ENCODE assay signal across 8 cellular contexts in genomic region chr22:31343235-31344191, GRCh38. TPM values are rescaled to one million over a fixed set of nuclear protein-coding genes. Genes with fewer than 3 reads are reported as not detected.
A peak's percentile ranks its signal among the peaks of the same experiment; 100 is the strongest.
DNase-seq lines count a peak whose midpoint lies in the region; ATAC-seq and TF ChIP-seq lines count a peak whose summit lies in the region.

No MANE protein-coding gene starts in this region.

- H3K9me3 Mint-ChIP-seq in WTC11 = no peaks in the 10 kb centered on the region

- no peaks in the 10 kb centered on the region for H3K36me3 ChIP-seq in neural cell (ENCODE audit: insufficient read depth, low read length)

- H4K20me1 ChIP-seq in neural cell (ENCODE audit: insufficient read depth) = no peaks in the 10 kb centered on the region

- H3K9me3 ChIP-seq in neural cell (ENCODE audit: low read length) = no peaks in the 10 kb centered on the region

- peak overlapping the region; percentile 72 for H3K9ac ChIP-seq in neural cell (ENCODE audit: low read length)

- CTCF ChIA-PET in WTC11 (lab: Charles Lee) = interaction anchor here (0.7 to 1.4 kb wide), 2 partner anchors 30 kb away, joined by 4 read pairs; no protein-coding TSS in a partner anchor

- POLR2A ChIA-PET in WTC11 (lab: Charles Lee) = interaction anchor here (0.5 to 2.1 kb wide), 4 partner anchors 30 to 75 kb away, joined by 3 to 8 read pairs (median 4); partner anchors contain the start of gene PIK3IP1

- DNase-seq in DMS153 treated with DMSO at 0.1 percent for 48 hours (lab: John Stamatoyannopoulos, UW; ENCODE audit: unreplicated experiment) (peak; percentile 79), WTC11 (ENCODE audit: low spot score) (peak; percentile 76), epithelial cell of esophagus (ENCODE audit: low read depth) (peak; percentile 80), GOT3 (lab: John Stamatoyannopoulos, UW) (no peak), omental fat pad (ENCODE audit: low spot score) (no peak)

- peak overlapping the region; percentile 61 for H3K27ac ChIP-seq in neural cell (ENCODE audit: low read length)

- H3K4me3 Mint-ChIP-seq in WTC11 = peak overlapping the region; percentile 80

- H3K4me3 ChIP-seq in epithelial cell of esophagus (ENCODE audit: low read length) (peak overlapping the region; percentile 35), neural cell (ENCODE audit: low read length) (peak overlapping the region; percentile 91)

- H3K4me2 ChIP-seq in neural cell (ENCODE audit: low read length) = peak overlapping the region; percentile 89

- TF ChIP-seq RAD21 in Ishikawa (IDR thresholded peaks at IDR 0.05; ENCODE audit: low read depth) (peak; percentile 15; the same call in 1 of the 2 replicates), neural cell (conservative IDR thresholded peaks at IDR 0.05) (no peak)

- no peaks in the 10 kb centered on the region for H3K27me3 ChIP-seq in neural cell (ENCODE audit: insufficient read depth, low read depth, low read length)

- H3K9me2 ChIP-seq in neural cell (ENCODE audit: insufficient read depth, low read length) = no peaks in the 10 kb centered on the region

- H3K27ac Mint-ChIP-seq in WTC11 = peak overlapping the region; percentile 95

- no peak for TF ChIP-seq CTCF in WTC11 (IDR thresholded peaks at IDR 0.05)
- no peak for TF ChIP-seq CTCF in epithelial cell of esophagus (IDR thresholded peaks at IDR 0.05; ENCODE audit: insufficient read depth, low read depth, low read length, missing control alignments)
- no peak for TF ChIP-seq CTCF in neural cell (IDR thresholded peaks at IDR 0.05; ENCODE audit: poor library complexity, severe bottlenecking)
- no peak for TF ChIP-seq CTCF in omental fat pad (IDR thresholded peaks at IDR 0.05)

- peaks cover 28% of the 10 kb centered on the region for H3K36me3 Mint-ChIP-seq in WTC11

- H3K27me3 Mint-ChIP-seq in WTC11 (ENCODE audit: low read depth) = no peaks in the 10 kb centered on the region

- H3F3A ChIP-seq in neural cell (ENCODE audit: insufficient read depth, low read length, poor library complexity, severe bottlenecking) = no peaks in the 10 kb centered on the region

- no peak overlapping the region for H2AFZ ChIP-seq in neural cell (ENCODE audit: low read depth, low read length)

- peaks cover 53% of the 10 kb centered on the region for H3K79me2 ChIP-seq in neural cell (replicated peaks; ENCODE audit: insufficient read depth, low read length)

- peak; percentile 85 for TF ChIP-seq EP300 in Ishikawa (IDR thresholded peaks at IDR 0.05; ENCODE audit: borderline replicate concordance)
- no peak for TF ChIP-seq EP300 in neural cell (conservative IDR thresholded peaks at IDR 0.05; ENCODE audit: poor library complexity, severe bottlenecking)

- H3K4me1 Mint-ChIP-seq in WTC11 = peaks cover 59% of the 10 kb centered on the region

- ATAC-seq in WTC11 = peak; percentile 13
- no peak for ATAC-seq in GM21515 (IDR thresholded peaks at IDR 0.05; ENCODE audit: unreplicated experiment)
- no peak for ATAC-seq in omental fat pad (ENCODE audit: low FRiP score)

TF ChIP-seq in Ishikawa, 13 proteins besides CTCF, POLR2A, EP300 and RAD21 (continues in another document):
- TF ChIP-seq NFIC (IDR thresholded peaks at IDR 0.05) (peak; percentile 85), ZBTB7A (IDR thresholded peaks at IDR 0.05; ENCODE audit: low read depth) (no peak; the same call in 1 of the 2 replicates), EGR1 (IDR thresholded peaks at IDR 0.05) (peak; percentile 73), CEBPB (IDR thresholded peaks at IDR 0.05) (peak; percentile 61; the same call in 1 of the 2 replicates), USF1 (IDR thresholded peaks at IDR 0.05) (peak; percentile 67), TEAD4 (IDR thresholded peaks at IDR 0.05) (peak; percentile 90), FOXM1 (IDR thresholded peaks at IDR 0.05; ENCODE audit: borderline replicate concordance, low read depth) (peak; percentile 67), TCF12 (IDR thresholded peaks at IDR 0.05; ENCODE audit: low read depth) (peak; percentile 97), YY1 (IDR thresholded peaks at IDR 0.05; ENCODE audit: low read depth) (peak; percentile 78)

TF ChIP-seq in WTC11, 78 proteins besides CTCF, POLR2A, EP300 and RAD21 (continues in another document):
- TF ChIP-seq RELA (CRISPR knock-in tag; IDR thresholded peaks at IDR 0.05; ENCODE audit: borderline replicate concordance) (no peak), ARID4B (CRISPR knock-in tag; IDR thresholded peaks at IDR 0.05; ENCODE audit: borderline replicate concordance) (no peak), RORB (CRISPR knock-in tag; IDR thresholded peaks at IDR 0.05) (no peak)

TF ChIP-seq in neural cell, 6 proteins besides CTCF, POLR2A, EP300 and RAD21:
- TF ChIP-seq TAF1 (IDR thresholded peaks at IDR 0.05; ENCODE audit: low read depth) (peak; percentile 25), REST (IDR thresholded peaks at IDR 0.05; ENCODE audit: borderline replicate concordance) (no peak)

RNA-seq across cellular contexts. Expression of gene PATZ1, which starts 2.6 kb away (rescaled TPM):
- total RNA-seq in WTC11 (2021) (60.5 to 72.7 TPM (median 72.6 TPM) in 3 replicates), omental fat pad (10 to 100 TPM; 10.8 to 15.4 (median 14.8) TPM)
- polyA plus RNA-seq in neural cell = 33.5 and 35.8 TPM in 2 replicates
- polyA minus RNA-seq in neural cell = 50.5 and 56.7 TPM in 2 replicates

RNA-seq across cellular contexts. Expression of gene PIK3IP1, which starts 51.2 kb away (rescaled TPM):
- total RNA-seq in WTC11 (2021) (1.6 to 2.1 TPM (median 2.0 TPM) in 3 replicates), omental fat pad (10 to 100 TPM; 32.8 to 61.2 (median 47.1) TPM)
- 32.0 and 38.4 TPM in 2 replicates for polyA plus RNA-seq in neural cell
- polyA minus RNA-seq in neural cell = 26.0 and 29.0 TPM in 2 replicates

RNA-seq across cellular contexts. Expression of gene DRG1, which starts 55.9 kb away (rescaled TPM):
- total RNA-seq in WTC11 (2021) = 60.4 to 79.2 TPM (median 64.0 TPM) in 3 replicates
- 90.2 and 113 TPM in 2 replicates for polyA plus RNA-seq in neural cell
- polyA minus RNA-seq in neural cell = 92.3 and 98.2 TPM in 2 replicates
- 10 to 100 TPM; 59.1 to 88.7 (median 69.2) TPM for total RNA-seq in omental fat pad

Comparison
In these comparisons a context has a peak if more than half of its experiments do, and no peak if none do; other contexts are left out.
1. DNase-seq: peak in DMS153 treated with DMSO at 0.1 percent for 48 hours (single experiment), WTC11 (single experiment) and epithelial cell of esophagus (single experiment); none in GOT3 (single experiment) and omental fat pad (single experiment).
2. RNA of gene PIK3IP1, which starts 51.2 kb away (total RNA-seq): 32.8 to 61.2 TPM in omental fat pad; 1.6 to 2.1 TPM in WTC11; every median in the first group is over 10 times any median in the second.